Comparison of ENCODE assay signal across 8 cellular contexts in the genomic region with DNA sequence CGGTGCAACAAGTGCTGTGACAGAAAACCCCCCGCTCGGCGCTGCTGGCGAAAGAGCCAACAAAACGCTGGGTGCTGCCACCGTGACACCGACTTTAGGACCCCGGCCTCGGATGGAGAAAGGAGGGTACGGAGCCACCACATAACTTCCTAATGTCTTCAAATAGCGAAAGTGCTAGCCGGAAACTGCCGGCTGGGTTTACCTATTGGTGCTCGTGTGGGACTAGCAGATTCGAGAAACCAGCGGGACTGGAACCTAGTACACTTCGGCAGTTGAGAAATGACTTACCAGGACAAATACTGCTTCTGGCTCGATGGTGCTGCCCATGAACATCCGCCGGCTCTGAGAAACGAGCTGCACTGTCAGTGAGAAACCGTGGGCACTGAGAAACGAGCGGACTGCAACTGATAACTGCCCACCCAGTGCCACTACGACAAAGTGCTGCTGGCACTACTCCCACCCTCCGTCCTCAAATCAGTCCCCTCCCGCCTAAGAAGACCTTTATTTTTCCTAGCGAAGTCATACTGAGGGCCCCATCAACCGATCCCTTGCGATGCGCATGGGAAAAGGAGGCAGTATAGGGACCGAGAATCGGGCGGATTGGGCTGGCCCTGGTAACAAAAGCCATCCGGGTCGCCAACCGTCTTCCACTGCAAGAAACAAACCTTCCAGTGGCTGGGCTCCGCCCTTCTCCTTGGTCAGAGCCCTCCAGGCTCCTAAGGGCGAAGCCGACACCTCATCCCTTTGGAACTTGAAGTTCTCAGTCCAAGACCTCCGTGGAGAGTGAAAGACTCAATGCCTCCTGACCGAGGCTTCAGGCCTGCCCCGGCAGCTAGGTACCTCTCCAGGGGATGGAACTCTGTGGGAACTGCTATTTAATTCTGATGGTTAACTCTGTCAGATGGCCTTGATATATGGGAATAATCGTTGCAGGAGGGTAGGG. TPM values are rescaled to one million over a fixed set of nuclear protein-coding genes. Genes with fewer than 3 reads are reported as not detected.
DNase-seq lines count a peak whose midpoint lies in the region; ATAC-seq and TF ChIP-seq lines count a peak whose summit lies in the region.

No MANE protein-coding gene starts in this region.

- peak overlapping the region; percentile 97 for H3K9ac ChIP-seq in trophoblast cell (ENCODE audit: low read length)

- peaks cover 18% of the 10 kb centered on the region for H3K79me1 ChIP-seq in trophoblast cell (ENCODE audit: low read length)

- peak in 1 of 2 donors; percentile 98 for TF ChIP-seq EP300 in tibial nerve (IDR thresholded peaks at IDR 0.05)

- intact Hi-C loops in Right ventricle myocardium superior (cut with DNase I): no loop called here

- H3K4me1 ChIP-seq in trophoblast cell (ENCODE audit: control insufficient read depth in 1 of 2, insufficient read depth in 2 of 2, low read length in 2 of 2) (peaks cover 6 to 13% of the 10 kb centered on the region in 2 experiments), tibial nerve (peaks cover 0 to 46% (median 22%) of the 10 kb centered on the region in 4 donors)

- ATAC-seq in SK-N-SH treated with all-trans-retinoic acid at 6 μM for 48 hours: peak; percentile 76
- peak; percentile 39 for ATAC-seq in activated naive CD8-positive, alpha-beta T cell treated with anti-CD3 and anti-CD28 coated beads, Interleukin-2, amount 10 ng/mL, durations not matched to agents 7 days and 5 days (ENCODE audit: low read depth)
- ATAC-seq in Right ventricle myocardium superior (ENCODE audit: poor library complexity): peak; percentile 80

- peak overlapping the region; percentile 97 for H4K8ac ChIP-seq in trophoblast cell (ENCODE audit: low read depth, low read length)

- peak overlapping the region; percentile 83 for H2BK5ac ChIP-seq in trophoblast cell (ENCODE audit: low read depth, low read length, poor library complexity)

- H4K12ac ChIP-seq in trophoblast cell (ENCODE audit: low read depth, low read length): peak overlapping the region; percentile 94

- H3K23ac ChIP-seq in trophoblast cell (ENCODE audit: low read length): no peak overlapping the region

- H3K36me3 ChIP-seq in trophoblast cell (ENCODE audit: control insufficient read depth in 1 of 2, insufficient read depth in 2 of 2, low read length in 2 of 2): peaks cover 7 to 11% of the 10 kb centered on the region in 2 experiments
- peaks cover 0 to 21% (median 0%) of the 10 kb centered on the region in 3 donors for H3K36me3 ChIP-seq in tibial nerve

- peak overlapping the region; percentile 100 for H3K27ac Mint-ChIP-seq in activated naive CD8-positive, alpha-beta T cell treated with anti-CD3 and anti-CD28 coated beads, Interleukin-2, amount 10 ng/mL, durations not matched to agents 7 days and 5 days

- peak; percentile 73 for DNase-seq in GM03348 (ENCODE audit: low spot score)
- DNase-seq in HEK293T (ENCODE audit: extremely low spot score): peak; percentile 41
- peak; percentile 83 for DNase-seq in NCI-H1092 (lab: John Stamatoyannopoulos, UW)
- peak; percentile 85 for DNase-seq in activated naive CD8-positive, alpha-beta T cell treated with anti-CD3 and anti-CD28 coated beads, Interleukin-2, amount 10 ng/mL, durations not matched to agents 7 days and 5 days
- DNase-seq in Right ventricle myocardium superior: peak; percentile 91
- DNase-seq in trophoblast cell: peak; percentile 90 to 98
- peak; percentile 78 to 93 for DNase-seq in tibial nerve (ENCODE audit: low spot score in 2 of 2)

- peaks cover 20% of the 10 kb centered on the region for H3K36me3 Mint-ChIP-seq in activated naive CD8-positive, alpha-beta T cell treated with anti-CD3 and anti-CD28 coated beads, Interleukin-2, amount 10 ng/mL, durations not matched to agents 7 days and 5 days

- no peak overlapping the region for H2BK12ac ChIP-seq in trophoblast cell (ENCODE audit: low read length)

- TF ChIP-seq CTCF in tibial nerve (IDR thresholded peaks at IDR 0.05): no peak

- no peaks in the 10 kb centered on the region for H3K27me3 Mint-ChIP-seq in activated naive CD8-positive, alpha-beta T cell treated with anti-CD3 and anti-CD28 coated beads, Interleukin-2, amount 10 ng/mL, durations not matched to agents 7 days and 5 days

- no peaks in the 10 kb centered on the region for H3K9me3 Mint-ChIP-seq in activated naive CD8-positive, alpha-beta T cell treated with anti-CD3 and anti-CD28 coated beads, Interleukin-2, amount 10 ng/mL, durations not matched to agents 7 days and 5 days

- H4K91ac ChIP-seq in trophoblast cell (ENCODE audit: low read depth, low read length): peak overlapping the region; percentile 95

- peaks cover 30% of the 10 kb centered on the region for H3K4me1 Mint-ChIP-seq in activated naive CD8-positive, alpha-beta T cell treated with anti-CD3 and anti-CD28 coated beads, Interleukin-2, amount 10 ng/mL, durations not matched to agents 7 days and 5 days

- H3K4ac ChIP-seq in trophoblast cell (ENCODE audit: low read depth, low read length): peak overlapping the region; percentile 68

- H3K14ac ChIP-seq in trophoblast cell (ENCODE audit: low read length): peak overlapping the region; percentile 91

- H3K4me2 ChIP-seq in trophoblast cell (ENCODE audit: low read length): peak overlapping the region; percentile 83

- no CpG with 5 or more reads among the region's 45 CpGs for WGBS in trophoblast cell (ENCODE audit: extremely low coverage, insufficient coverage, insufficient read length)
- WGBS in tibial nerve, 2 donors: 1% methylated on average over 35 to 39 of the region's 45 CpGs

- peak overlapping the region; percentile 91 for H3K4me3 ChIP-seq in trophoblast cell (ENCODE audit: low read depth, low read length)
- peak overlapping the region; percentile 50 to 83 (median 75) for H3K4me3 ChIP-seq in tibial nerve

- H3K79me2 ChIP-seq in trophoblast cell (ENCODE audit: control insufficient read depth, insufficient read depth, low read length, poor library complexity): peaks cover 9% of the 10 kb centered on the region

- peak overlapping the region; percentile 95 for H3K18ac ChIP-seq in trophoblast cell (ENCODE audit: low read length)

- H3K27ac ChIP-seq in trophoblast cell (ENCODE audit: low read depth, low read length): peak overlapping the region; percentile 91
- H3K27ac ChIP-seq in tibial nerve: peak overlapping the region; percentile 98 to 99 (median 99)

- H3K9me3 ChIP-seq in trophoblast cell (ENCODE audit: insufficient read depth, low read depth, low read length) (no peaks in the 10 kb centered on the region), tibial nerve (no peaks in the 10 kb centered on the region)

- peak; percentile 74 to 80 for TF ChIP-seq POLR2A in tibial nerve (IDR thresholded peaks at IDR 0.05)

- H2AFZ ChIP-seq in trophoblast cell (ENCODE audit: insufficient read depth, low read length, poor library complexity): peak overlapping the region; percentile 90

- H3K27me3 ChIP-seq in trophoblast cell (ENCODE audit: insufficient read depth, low read length) (no peaks in the 10 kb centered on the region), tibial nerve (no peaks in the 10 kb centered on the region)

- peak overlapping the region; percentile 99 for H3K4me3 Mint-ChIP-seq in activated naive CD8-positive, alpha-beta T cell treated with anti-CD3 and anti-CD28 coated beads, Interleukin-2, amount 10 ng/mL, durations not matched to agents 7 days and 5 days

- peak overlapping the region; percentile 94 for H2BK120ac ChIP-seq in trophoblast cell (ENCODE audit: insufficient read depth, low read length, poor library complexity)

- POLR2A ChIA-PET in HEK293T (lab: Yijun Ruan, JAX): interaction anchor here (1.3 to 5.5 kb wide), 7 partner anchors 25 to 417 kb away, joined by 4 to 55 read pairs (median 9); partner anchors contain the start of genes HMGCS1, TMEM267 and ZNF131
- POLR2A ChIA-PET in activated naive CD8-positive, alpha-beta T cell treated with anti-CD3 and anti-CD28 coated beads, Interleukin-2, amount 10 ng/mL, durations not matched to agents 7 days and 5 days (lab: Charles Lee): interaction anchor here (0.6 to 9.6 kb wide), 13 partner anchors 27 to 417 kb away, joined by 3 to 300 read pairs (median 26); partner anchors contain the start of genes ANXA2R, HMGCS1, TMEM267 and ZNF131

- CTCF ChIA-PET in HEK293T (lab: Yijun Ruan, JAX): no interaction called here

- H2AK5ac ChIP-seq in trophoblast cell (ENCODE audit: low read length): peak overlapping the region; percentile 73

TF ChIP-seq in HEK293T, 16 proteins besides CTCF, POLR2A, EP300 and RAD21:
- TF ChIP-seq FOXA1 (IDR thresholded peaks at IDR 0.05) (no peak), L3MBTL2 (conservative IDR thresholded peaks at IDR 0.05) (peak; percentile 59; the same call in 1 of the 2 replicates)
TF ChIP-seq in HEK293T: peak in this region for 1.

TF ChIP-seq in SK-N-SH treated with all-trans-retinoic acid at 6 μM for 48 hours, 23 proteins besides CTCF, POLR2A, EP300 and RAD21:
- TF ChIP-seq RARB (CRISPR knock-in tag; IDR thresholded peaks at IDR 0.05) (no peak; the same call in 1 of the 2 replicates), ZNF8 (CRISPR knock-in tag; IDR thresholded peaks at IDR 0.05) (no peak), ZFP30 (CRISPR knock-in tag; IDR thresholded peaks at IDR 0.05) (no peak), BACH2 (CRISPR knock-in tag; IDR thresholded peaks at IDR 0.05; ENCODE audit: borderline replicate concordance) (no peak), TCF4 (CRISPR knock-in tag; IDR thresholded peaks at IDR 0.05; ENCODE audit: borderline replicate concordance) (no peak)

RNA-seq across cellular contexts. Expression of gene ANXA2R, which starts 27.0 kb away (rescaled TPM):
- 10 to 100 TPM; 39.2 to 41.1 TPM for total RNA-seq in activated naive CD8-positive, alpha-beta T cell treated with anti-CD3 and anti-CD28 coated beads, Interleukin-2, amount 10 ng/mL, durations not matched to agents 7 days and 5 days
- total RNA-seq in Right ventricle myocardium superior (0.94 TPM), tibial nerve (1 to 10 TPM; 5.4 to 9.0 (median 8.1) TPM)
- 0.06 and 0.07 TPM in 2 replicates for polyA plus RNA-seq in trophoblast cell (2013)

RNA-seq across cellular contexts. Expression of gene ZNF131, which starts 53.6 kb away (rescaled TPM):
- total RNA-seq in activated naive CD8-positive, alpha-beta T cell treated with anti-CD3 and anti-CD28 coated beads, Interleukin-2, amount 10 ng/mL, durations not matched to agents 7 days and 5 days: 10 to 100 TPM; 55.6 to 58.0 TPM
- total RNA-seq in Right ventricle myocardium superior: 11.3 TPM
- polyA plus RNA-seq in trophoblast cell (2013): 20.7 and 22.1 TPM in 2 replicates
- total RNA-seq in tibial nerve: 10 to 100 TPM; 31.6 to 43.5 (median 33.3) TPM

Comparison
In these comparisons a context has a peak if more than half of its experiments do, and no peak if none do; other contexts are left out.
1. Peak in every context shown above with its lines: DNase-seq, ATAC-seq, H3K4me3 ChIP-seq and H3K27ac ChIP-seq.
2. DNase-seq: peak in every context shown above with its lines; median percentile 94 in trophoblast cell; 91 in Right ventricle myocardium superior; 86 in tibial nerve; 85 in activated naive CD8-positive, alpha-beta T cell treated with anti-CD3 and anti-CD28 coated beads, Interleukin-2, amount 10 ng/mL, durations not matched to agents 7 days and 5 days; 83 in NCI-H1092; 73 in GM03348; 41 in HEK293T.
3. RNA of gene ANXA2R, which starts 27.0 kb away (total RNA-seq): 39.2 to 41.1 TPM in activated naive CD8-positive, alpha-beta T cell treated with anti-CD3 and anti-CD28 coated beads, Interleukin-2, amount 10 ng/mL, durations not matched to agents 7 days and 5 days; 5.4 to 9.0 TPM in tibial nerve and 0.94 TPM in Right ventricle myocardium superior (single experiment); every median in the first group is over 4 times any median in the second.